Comparison of ENCODE assay signal across 8 cellular contexts in genomic region chr17:48101012-48101720, GRCh38. TPM values are rescaled to one million over a fixed set of nuclear protein-coding genes. Genes with fewer than 3 reads are reported as not detected.
DNase-seq lines count a peak whose midpoint lies in the region; ATAC-seq and TF ChIP-seq lines count a peak whose summit lies in the region.

Gene CBX1 (minus strand): TSS chr17:48101478. CDS start chr17:48077004, 24,474 bp downstream.

- H3K27me3 ChIP-seq in AG04450 (ENCODE audit: control insufficient read depth, insufficient read depth, low read length) (no peaks in the 10 kb centered on the region), WERI-Rb-1 (ENCODE audit: insufficient read depth, low read depth, severe bottlenecking) (no peaks in the 10 kb centered on the region), breast epithelium (no peaks in the 10 kb centered on the region), iPS-20b (ENCODE audit: insufficient read depth, low read length) (no peaks in the 10 kb centered on the region; the same call in 1 of the 2 replicates)

- peak; percentile 73 for TF ChIP-seq POLR2A in breast epithelium (IDR thresholded peaks at IDR 0.05)

- peak within 1 kb of the TSS; percentile 92 for H3K9ac ChIP-seq in iPS-20b (ENCODE audit: low read depth, low read length)

- H3K27ac ChIP-seq in AG04450 (ENCODE audit: low read depth, low read length) (peak within 1 kb of the TSS; percentile 86), WERI-Rb-1 (peak within 1 kb of the TSS; percentile 91), breast epithelium (peak within 1 kb of the TSS; percentile 92 to 97), iPS-20b (ENCODE audit: low read length) (no peak within 1 kb of the TSS), skin epidermis (peak within 1 kb of the TSS; percentile 70 to 91 (median 81))

- intact Hi-C loops in breast epithelium (cut with DNase I; ENCODE audit: low total_unique reads) = no loop called here

- POLR2A ChIA-PET in AG04450 (lab: Yijun Ruan, JAX) = interaction anchor here (0.6 to 2.2 kb wide), 9 partner anchors 9 to 751 kb away, joined by 3 to 11 read pairs (median 5); partner anchors contain the start of genes CDK5RAP3 and NFE2L1

- CTCF ChIA-PET in AG04450 (lab: Charles Lee) = interaction anchor here (0.6 to 3.7 kb wide), 3 partner anchors 13 to 75 kb away, joined by 5 to 18 read pairs (median 15); no protein-coding TSS in a partner anchor

- no peaks in the 10 kb centered on the region for H3K4me1 ChIP-seq in breast epithelium
- H3K4me1 ChIP-seq in iPS-20b (ENCODE audit: insufficient read depth, low read length) = no peaks in the 10 kb centered on the region; the same call in 1 of the 2 replicates

- peaks cover 4% of the 10 kb centered on the region for H3K9me3 ChIP-seq in AG04450 (ENCODE audit: control insufficient read depth, insufficient read depth, low read length)
- peaks cover 5% of the 10 kb centered on the region for H3K9me3 ChIP-seq in WERI-Rb-1 (ENCODE audit: severe bottlenecking)
- H3K9me3 ChIP-seq in breast epithelium = no peaks in the 10 kb centered on the region
- H3K9me3 ChIP-seq in iPS-20b (ENCODE audit: insufficient read depth, low read depth, low read length) = no peaks in the 10 kb centered on the region

- H3K36me3 ChIP-seq in WERI-Rb-1 = peaks cover 10% of the 10 kb centered on the region
- no peaks in the 10 kb centered on the region for H3K36me3 ChIP-seq in breast epithelium
- H3K36me3 ChIP-seq in iPS-20b (ENCODE audit: insufficient read depth, low read depth, low read length) = 0 out of 2 replicates have a peak, but pooled peaks cover 5% of the 10 kb centered on the region

- peak; percentile 83 for ATAC-seq in GM18907 (IDR thresholded peaks at IDR 0.05; ENCODE audit: unreplicated experiment)
- ATAC-seq in HG03139 (IDR thresholded peaks at IDR 0.05; ENCODE audit: unreplicated experiment) = peak; percentile 72

- TF ChIP-seq CTCF in AG04450 (IDR thresholded peaks at IDR 0.05; ENCODE audit: low read depth, low read length) (no peak), WERI-Rb-1 (IDR thresholded peaks at IDR 0.05; ENCODE audit: low read depth, low read length) (no peak), breast epithelium (IDR thresholded peaks at IDR 0.05) (no peak)

- DNase-seq in AG04450 (ENCODE audit: low read depth, low spot score) = peak; percentile 84
- DNase-seq in NCI-H2227 (lab: John Stamatoyannopoulos, UW; ENCODE audit: unreplicated experiment) = peak; percentile 99
- DNase-seq in WERI-Rb-1 = peak; percentile 94
- DNase-seq in breast epithelium (ENCODE audit: low spot score in 2 of 2) = peak; percentile 87 to 89

- H3K4me3 ChIP-seq in AG04450 (ENCODE audit: low read depth, low read length) = peak within 1 kb of the TSS; percentile 95
- H3K4me3 ChIP-seq in WERI-Rb-1 (ENCODE audit: low read depth, low read length) = peak within 1 kb of the TSS; percentile 63
- H3K4me3 ChIP-seq in breast epithelium = peak within 1 kb of the TSS; percentile 84 to 95 (median 95)
- peak within 1 kb of the TSS; percentile 78 for H3K4me3 ChIP-seq in iPS-20b (ENCODE audit: low read length)
- H3K4me3 ChIP-seq in skin epidermis = peak within 1 kb of the TSS; percentile 68 to 98 (median 86)

RNA-seq across cellular contexts. Expression of gene CBX1, which starts in this region (rescaled TPM):
- polyA plus RNA-seq in AG04450 (2011; rRNA removed) = 57.2 and 68.2 TPM in 2 replicates
- polyA minus RNA-seq in AG04450 (2011; rRNA and poly(A)+ RNA removed) = 13.7 and 27.0 TPM in 2 replicates
- total RNA-seq in breast epithelium = 10 to 100 TPM; 29.0 to 45.8 (median 45.2) TPM
